In genomic region chr13:31209819-31210209, GRCh38 we compare ENCODE assay signal across 14 cellular contexts.
DNase-seq lines count a peak whose midpoint lies in the region; ATAC-seq and TF ChIP-seq lines count a peak whose summit lies in the region.
"Had no signal": no experiment of that assay in that cellular context is flagged by ENCODE, and none has a peak within 500 bp of the region (broad histone marks: within the 10 kb centered on the region; RNA-seq: fewer than 3 reads in every experiment).

No MANE protein-coding gene starts in this region.

- peaks cover 6 to 23% of the 10 kb centered on the region in 2 donors for H3K4me1 Mint-ChIP-seq in effector memory CD8-positive, alpha-beta T cell (ENCODE audit: low read depth in 2 of 2)
- H3K4me1 Mint-ChIP-seq: B cell had no signal

- H3K9me3 Mint-ChIP-seq in effector memory CD8-positive, alpha-beta T cell: no peaks in the 10 kb centered on the region

- H3K4me1 ChIP-seq in BLaER1 (peaks cover 27% of the 10 kb centered on the region), HEK293 (ENCODE audit: control insufficient read depth, insufficient read depth, low read length) (peaks cover 7% of the 10 kb centered on the region), rectal smooth muscle tissue (ENCODE audit: control insufficient read depth, insufficient read depth, low read length) (peaks cover 24% of the 10 kb centered on the region)
- H3K4me1 ChIP-seq: prostate gland had no signal

- peak overlapping the region; percentile 80 for H3K4me2 ChIP-seq in BLaER1

- no peak for ATAC-seq in effector memory CD8-positive, alpha-beta T cell (replicated peaks)
- ATAC-seq in GM21360 (IDR thresholded peaks at IDR 0.05; ENCODE audit: unreplicated experiment): no peak
- ATAC-seq: PC-3 had no signal

- peak overlapping the region; percentile 28 to 84 for H3K27ac Mint-ChIP-seq in effector memory CD8-positive, alpha-beta T cell
- H3K27ac Mint-ChIP-seq: B cell had no signal

- H3K4me3 Mint-ChIP-seq in effector memory CD8-positive, alpha-beta T cell: peak overlapping the region in 1 of 2 donors; percentile 66
- H3K4me3 Mint-ChIP-seq: B cell had no signal

- peak overlapping the region; percentile 25; the same call in 1 of the 2 replicates for H3K9ac ChIP-seq in BLaER1
- no peak overlapping the region for H3K9ac ChIP-seq in rectal smooth muscle tissue (ENCODE audit: low read length)

- H3K27ac ChIP-seq in BLaER1: peak overlapping the region; percentile 46; the same call in 1 of the 2 replicates
- H3K27ac ChIP-seq in HEK293 (ENCODE audit: extremely low read depth, low read depth, low read length): peak overlapping the region; percentile 87
- H3K27ac ChIP-seq in rectal smooth muscle tissue (ENCODE audit: low read depth, low read length): peak overlapping the region; percentile 70
- H3K27ac ChIP-seq: prostate gland had no signal

- CTCF ChIA-PET in HEK293 (lab: Yijun Ruan, JAX): interaction anchor here (1.4 kb wide), 1 partner anchor 10 kb away, joined by 9 read pairs; the partner anchor contains the start of gene B3GLCT

- no peak overlapping the region for H3K4me3 ChIP-seq in BLaER1
- no peak overlapping the region for H3K4me3 ChIP-seq in HEK293 (ENCODE audit: low read depth, low read length)
- H3K4me3 ChIP-seq in rectal smooth muscle tissue (ENCODE audit: low read length): no peak overlapping the region
- H3K4me3 ChIP-seq: K562, prostate gland, tibial nerve had no signal

- H3K36me3 Mint-ChIP-seq in effector memory CD8-positive, alpha-beta T cell (ENCODE audit: insufficient read depth): peaks cover 6% of the 10 kb centered on the region

- H3K36me3 ChIP-seq in BLaER1 (no peaks in the 10 kb centered on the region), HEK293 (ENCODE audit: control insufficient read depth in 2 of 2, insufficient read depth in 1 of 2, low read length in 2 of 2) (no peaks in the 10 kb centered on the region), rectal smooth muscle tissue (ENCODE audit: control insufficient read depth, insufficient read depth, low read length) (no peaks in the 10 kb centered on the region)
- H3K36me3 ChIP-seq: prostate gland, tibial nerve had no signal

- H3K9me3 ChIP-seq in BLaER1: no peaks in the 10 kb centered on the region
- no peaks in the 10 kb centered on the region for H3K9me3 ChIP-seq in HEK293 (ENCODE audit: control insufficient read depth, insufficient read depth, low read depth, low read length)
- H3K9me3 ChIP-seq: prostate gland, tibial nerve had no signal

- no peak for DNase-seq in effector memory CD8-positive, alpha-beta T cell
- DNase-seq in AG08395 (ENCODE audit: low spot score): no peak
- no peak for DNase-seq in NCI-H446 (lab: John Stamatoyannopoulos, UW)
- DNase-seq: kidney glomerular epithelial cell; PC-3; stimulated activated CD4-positive, alpha-beta T cell treated with anti-CD3 and anti-CD28 coated beads, Interleukin-2, amount 100 ng/mL, for 24 hours had no signal

- no peak for TF ChIP-seq CTCF in HEK293 (tag by site-specific recombination; IDR thresholded peaks at IDR 0.05)

- no peaks in the 10 kb centered on the region for H4K20me1 ChIP-seq in BLaER1

- H3K27me3 ChIP-seq in BLaER1 (no peaks in the 10 kb centered on the region), rectal smooth muscle tissue (ENCODE audit: control insufficient read depth, insufficient read depth, low read length) (no peaks in the 10 kb centered on the region)
- H3K27me3 ChIP-seq: tibial nerve had no signal

- POLR2A ChIA-PET in HEK293 (lab: Yijun Ruan, JAX): interaction anchor here (1.3 kb wide), 1 partner anchor 10 kb away, joined by 6 read pairs; the partner anchor contains the start of gene B3GLCT

- H3K27me3 Mint-ChIP-seq in effector memory CD8-positive, alpha-beta T cell: no peaks in the 10 kb centered on the region
- H3K27me3 Mint-ChIP-seq: B cell had no signal

TF ChIP-seq in HEK293, 187 proteins besides CTCF, POLR2A, EP300 and RAD21 (continues in another document):
- TF ChIP-seq ATF2 (tag by site-specific recombination; IDR thresholded peaks at IDR 0.05; ENCODE audit: low read depth) (0 out of 2 replicates have a peak, but pooled peaks have one; percentile 0), ZNF2 (tag by site-specific recombination; IDR thresholded peaks at IDR 0.05) (0 out of 2 replicates have a peak, but pooled peaks have one; percentile 49), ZNF324 (tag by site-specific recombination; IDR thresholded peaks at IDR 0.05) (no peak), PRDM4 (tag by site-specific recombination; IDR thresholded peaks at IDR 0.05) (peak; percentile 63; the same call in 1 of the 2 replicates), ZNF610 (tag by site-specific recombination; IDR thresholded peaks at IDR 0.05; ENCODE audit: borderline replicate concordance) (0 out of 2 replicates have a peak, but pooled peaks have one; percentile 21), ZNF423 (tag by site-specific recombination; IDR thresholded peaks at IDR 0.05) (0 out of 2 replicates have a peak, but pooled peaks have one; percentile 31), ZNF366 (tag by site-specific recombination; conservative IDR thresholded peaks at IDR 0.05) (peak; percentile 76), KLF10 (tag by site-specific recombination; IDR thresholded peaks at IDR 0.05) (peak; percentile 17; the same call in 1 of the 2 replicates), ZSCAN30 (tag by site-specific recombination; IDR thresholded peaks at IDR 0.05) (peak; percentile 38; the same call in 1 of the 2 replicates), ZNF155 (tag by site-specific recombination; IDR thresholded peaks at IDR 0.05) (no peak), ZNF121 (tag by site-specific recombination; IDR thresholded peaks at IDR 0.05) (no peak), SP2 (tag by site-specific recombination; IDR thresholded peaks at IDR 0.05) (no peak), ZNF398 (tag by site-specific recombination; IDR thresholded peaks at IDR 0.05) (no peak)
